ENCODE assay signal across 10 cellular contexts in the genomic region with DNA sequence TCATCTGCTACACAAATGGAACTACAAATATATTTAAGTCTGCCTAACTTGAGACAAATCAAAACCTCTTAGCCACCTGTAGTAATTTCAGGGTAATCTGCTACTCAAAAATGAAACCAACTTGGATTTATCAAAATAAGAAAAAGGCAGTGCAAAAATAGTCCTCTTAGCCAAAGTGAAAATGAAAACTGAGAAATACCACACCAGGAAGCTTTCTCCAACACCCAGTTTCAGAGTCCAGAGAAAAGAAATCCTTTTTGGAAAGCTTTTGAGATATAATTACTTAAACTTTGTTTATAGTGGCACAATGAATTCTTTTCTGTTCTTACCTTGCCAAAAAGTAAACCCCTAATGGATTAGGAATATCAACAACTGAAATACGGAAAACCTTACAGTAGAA.
A peak's percentile ranks its signal among the peaks of the same experiment; 100 is the strongest.
DNase-seq lines count a peak whose midpoint lies in the region; ATAC-seq and TF ChIP-seq lines count a peak whose summit lies in the region.
"Had no signal": no experiment of that assay in that cellular context is flagged by ENCODE, and none has a peak within 500 bp of the region (broad histone marks: within the 10 kb centered on the region; RNA-seq: fewer than 3 reads in every experiment).

No MANE protein-coding gene starts in this region.

- peaks cover 6% of the 10 kb centered on the region for H3K9me3 Mint-ChIP-seq in activated naive CD4-positive, alpha-beta T cell treated with anti-CD3 and anti-CD28 coated beads for 36 hours

- H3K4me3 ChIP-seq in astrocyte of the spinal cord (ENCODE audit: low read depth, low read length), result no peak overlapping the region
- H3K4me3 ChIP-seq: left lung, SJSA1 had no signal

- ATAC-seq in GM19324 (IDR thresholded peaks at IDR 0.05; ENCODE audit: low FRiP score, unreplicated experiment) (peak; percentile 90), HG03139 (IDR thresholded peaks at IDR 0.05; ENCODE audit: unreplicated experiment) (peak; percentile 70)
- ATAC-seq: left lung had no signal

- CTCF ChIA-PET in activated naive CD4-positive, alpha-beta T cell treated with anti-CD3 and anti-CD28 coated beads for 36 hours (lab: Charles Lee), result no interaction called here

- H3K27ac Mint-ChIP-seq in activated naive CD4-positive, alpha-beta T cell treated with anti-CD3 and anti-CD28 coated beads for 36 hours, result no peak overlapping the region

- H3K36me3 Mint-ChIP-seq in activated naive CD4-positive, alpha-beta T cell treated with anti-CD3 and anti-CD28 coated beads for 36 hours (ENCODE audit: low read depth), result no peaks in the 10 kb centered on the region

- intact Hi-C loops in activated naive CD4-positive, alpha-beta T cell treated with anti-CD3 and anti-CD28 coated beads for 36 hours (cut with micrococcal nuclease), result no loop called here

- in situ Hi-C loops in astrocyte of the spinal cord (cut with HindIII; ENCODE audit: low sequenced_read_pairs), result no loop called here

- H3K27me3 Mint-ChIP-seq in activated naive CD4-positive, alpha-beta T cell treated with anti-CD3 and anti-CD28 coated beads for 36 hours (ENCODE audit: low read depth), result no peaks in the 10 kb centered on the region

- DNase-seq in astrocyte of the spinal cord (ENCODE audit: low read depth, low spot score), result peak; percentile 35
- DNase-seq in stromal cell of bone marrow (ENCODE audit: low read depth), result peak; percentile 11
- no peak for DNase-seq in NCI-H69 (lab: John Stamatoyannopoulos, UW)
- DNase-seq in activated naive CD4-positive, alpha-beta T cell treated with anti-CD3 and anti-CD28 coated beads for 36 hours, result no peak
- DNase-seq in UCSD-AML1 (lab: John Stamatoyannopoulos, UW; ENCODE audit: unreplicated experiment), result no peak
- DNase-seq: left lung, NCI-H1694 had no signal

- no peak overlapping the region for H3K4me3 Mint-ChIP-seq in activated naive CD4-positive, alpha-beta T cell treated with anti-CD3 and anti-CD28 coated beads for 36 hours

- no peak for TF ChIP-seq CTCF in astrocyte of the spinal cord (IDR thresholded peaks at IDR 0.05; ENCODE audit: low read depth, low read length)

- H3K4me1 Mint-ChIP-seq in activated naive CD4-positive, alpha-beta T cell treated with anti-CD3 and anti-CD28 coated beads for 36 hours (ENCODE audit: low read depth), result no peaks in the 10 kb centered on the region

Comparison
In these comparisons a context has a peak if more than half of its experiments do, and no peak if none do; other contexts are left out.
1. DNase-seq: peak in astrocyte of the spinal cord (single experiment) and stromal cell of bone marrow (single experiment); none in NCI-H69 (single experiment), activated naive CD4-positive, alpha-beta T cell treated with anti-CD3 and anti-CD28 coated beads for 36 hours (single experiment) and UCSD-AML1 (single experiment).